13 cellular contexts compared by ENCODE assay signal in genomic region chrX:37753384-37753783, GRCh38. TPM values are rescaled to one million over a fixed set of nuclear protein-coding genes. Genes with fewer than 3 reads are reported as not detected.
A peak's percentile ranks its signal among the peaks of the same experiment; 100 is the strongest.
DNase-seq lines count a peak whose midpoint lies in the region; ATAC-seq, FAIRE-seq and TF ChIP-seq lines count a peak whose summit lies in the region.
"Had no signal": no experiment of that assay in that cellular context is flagged by ENCODE, and none has a peak within 500 bp of the region (broad histone marks: within the 10 kb centered on the region; RNA-seq: fewer than 3 reads in every experiment).

No MANE protein-coding gene starts in this region.

- no peak overlapping the region for H2AK5ac ChIP-seq in mesendoderm (ENCODE audit: low read length)

- no peak overlapping the region for H3K18ac ChIP-seq in mesendoderm (ENCODE audit: low read length)

- H4K8ac ChIP-seq in mesendoderm (ENCODE audit: low read depth, low read length), result no peak overlapping the region

- no peak overlapping the region for H3K23ac ChIP-seq in mesendoderm (ENCODE audit: low read length)

- H3K4me3 ChIP-seq in mesendoderm (ENCODE audit: low read length), result no peak overlapping the region
- H3K4me3 ChIP-seq: colonic mucosa, heart left ventricle had no signal

- H4K5ac ChIP-seq in mesendoderm (ENCODE audit: low read length), result no peak overlapping the region

- H3K79me1 ChIP-seq in mesendoderm (ENCODE audit: low read length), result no peaks in the 10 kb centered on the region

- ATAC-seq in stimulated activated naive B cell treated with anti-CD40 and anti-IgM and Interleukin-4, amounts not matched to agents 10 μg/mL and 1 μg/mL and 100 μg/mL, for 72 hours (replicated peaks), result peak; percentile 24 to 58
- ATAC-seq in HG02852 (IDR thresholded peaks at IDR 0.05; ENCODE audit: unreplicated experiment), result no peak
- ATAC-seq: heart left ventricle; naive thymus-derived CD8-positive, alpha-beta T cell had no signal

- no peak overlapping the region for H2BK15ac ChIP-seq in mesendoderm (replicated peaks; ENCODE audit: low read depth)

- H2BK5ac ChIP-seq in mesendoderm (ENCODE audit: low read length), result no peak overlapping the region

- H3K36me3 ChIP-seq in mesendoderm (ENCODE audit: control insufficient read depth, insufficient read depth, low read length), result no peaks in the 10 kb centered on the region
- H3K36me3 ChIP-seq: colonic mucosa, heart left ventricle had no signal

- no peak for TF ChIP-seq POLR2A in GM12892 (IDR thresholded peaks at IDR 0.05; ENCODE audit: low read depth, low read length)

- H3K79me2 ChIP-seq in mesendoderm (ENCODE audit: control insufficient read depth, insufficient read depth, low read length), result no peaks in the 10 kb centered on the region

- no peaks in the 10 kb centered on the region for H3K4me1 ChIP-seq in mesendoderm (ENCODE audit: control insufficient read depth, low read depth, low read length)
- H3K4me1 ChIP-seq: colonic mucosa had no signal

- peaks cover 0 to 1% of the 10 kb centered on the region in 2 donors for H3K9me3 Mint-ChIP-seq in stimulated activated naive B cell treated with anti-CD40 and anti-IgM and Interleukin-4, amounts not matched to agents 10 μg/mL and 1 μg/mL and 100 μg/mL, for 72 hours
- H3K9me3 Mint-ChIP-seq: naive thymus-derived CD8-positive, alpha-beta T cell had no signal

- no peak overlapping the region for H3K27ac ChIP-seq in mesendoderm (ENCODE audit: low read depth, low read length)
- H3K27ac ChIP-seq: colonic mucosa had no signal

- H3K4me2 ChIP-seq in mesendoderm (ENCODE audit: low read length), result no peak overlapping the region

- no peaks in the 10 kb centered on the region for H3K27me3 ChIP-seq in mesendoderm (ENCODE audit: insufficient read depth, low read length, poor library complexity)
- H3K27me3 ChIP-seq: colonic mucosa, heart left ventricle had no signal

- FAIRE-seq in GM12892 (lab: Jason Lieb, UNC), result peak; percentile 95

- H3K4me1 Mint-ChIP-seq in stimulated activated naive B cell treated with anti-CD40 and anti-IgM and Interleukin-4, amounts not matched to agents 10 μg/mL and 1 μg/mL and 100 μg/mL, for 72 hours, result peaks cover 19 to 35% of the 10 kb centered on the region in 2 donors

- DNase-seq in GM12892 (ENCODE audit: insufficient read length) (no peak), KG1 (lab: John Stamatoyannopoulos, UW) (peak; percentile 8), SKM-1 treated with dmso at 0.1 percent for 144 hours (lab: John Stamatoyannopoulos, UW; ENCODE audit: unreplicated experiment) (peak; percentile 92), mesendoderm (no peak), amniotic stem cell (lab: John Stamatoyannopoulos, UW) (no peak)
- DNase-seq in stimulated activated naive B cell treated with anti-CD40 and anti-IgM and Interleukin-4, amounts not matched to agents 10 μg/mL and 1 μg/mL and 100 μg/mL, for 72 hours, result no peak
- DNase-seq: colonic mucosa; COR-L47; heart left ventricle; naive thymus-derived CD8-positive, alpha-beta T cell; NCI-H2029; stimulated activated CD4-positive, alpha-beta T cell treated with anti-CD3 and anti-CD28 coated beads, Interleukin-2, amount 100 ng/mL, for 24 hours had no signal

- no CpG with 5 or more reads among the region's 2 CpGs for WGBS in mesendoderm (ENCODE audit: extremely low coverage, insufficient coverage, low lambda C conversion rate)

- no peak overlapping the region for H3K4ac ChIP-seq in mesendoderm (ENCODE audit: low read depth, low read length)

- no peaks in the 10 kb centered on the region for H3K36me3 Mint-ChIP-seq in stimulated activated naive B cell treated with anti-CD40 and anti-IgM and Interleukin-4, amounts not matched to agents 10 μg/mL and 1 μg/mL and 100 μg/mL, for 72 hours
- H3K36me3 Mint-ChIP-seq: naive thymus-derived CD8-positive, alpha-beta T cell had no signal

- H2BK120ac ChIP-seq in mesendoderm (ENCODE audit: low read depth, low read length), result no peak overlapping the region

- H3K27me3 Mint-ChIP-seq in stimulated activated naive B cell treated with anti-CD40 and anti-IgM and Interleukin-4, amounts not matched to agents 10 μg/mL and 1 μg/mL and 100 μg/mL, for 72 hours, result peaks cover 0 to 4% of the 10 kb centered on the region in 2 donors
- H3K27me3 Mint-ChIP-seq: naive thymus-derived CD8-positive, alpha-beta T cell had no signal

- no peak overlapping the region for H3K9ac ChIP-seq in mesendoderm (ENCODE audit: low read length)

- no peak overlapping the region for H3K4me3 Mint-ChIP-seq in stimulated activated naive B cell treated with anti-CD40 and anti-IgM and Interleukin-4, amounts not matched to agents 10 μg/mL and 1 μg/mL and 100 μg/mL, for 72 hours

- peak overlapping the region; percentile 10 for H3K27ac Mint-ChIP-seq in stimulated activated naive B cell treated with anti-CD40 and anti-IgM and Interleukin-4, amounts not matched to agents 10 μg/mL and 1 μg/mL and 100 μg/mL, for 72 hours

- H3K56ac ChIP-seq in mesendoderm (ENCODE audit: low read length), result no peak overlapping the region

RNA-seq across cellular contexts. Expression of gene CYBB, which starts 26.5 kb away (rescaled TPM):
- polyA plus RNA-seq in GM12892 (2012; ENCODE audit: missing spikeins), result 24.2 TPM
- polyA plus RNA-seq in mesendoderm (2013, experiment 1 of 2), result 0.08 TPM
- 0.06 TPM for polyA plus RNA-seq in mesendoderm (2013, experiment 2 of 2)

Comparison
In these comparisons a context has a peak if more than half of its experiments do, and no peak if none do; other contexts are left out.
1. DNase-seq: peak in KG1 (single experiment) and SKM-1 treated with dmso at 0.1 percent for 144 hours (single experiment); none in GM12892 (single experiment), stimulated activated naive B cell treated with anti-CD40 and anti-IgM and Interleukin-4, amounts not matched to agents 10 μg/mL and 1 μg/mL and 100 μg/mL, for 72 hours (single experiment), mesendoderm (single experiment) and amniotic stem cell (single experiment).